Comparison of ENCODE assay signal across 11 cellular contexts in the genomic region with DNA sequence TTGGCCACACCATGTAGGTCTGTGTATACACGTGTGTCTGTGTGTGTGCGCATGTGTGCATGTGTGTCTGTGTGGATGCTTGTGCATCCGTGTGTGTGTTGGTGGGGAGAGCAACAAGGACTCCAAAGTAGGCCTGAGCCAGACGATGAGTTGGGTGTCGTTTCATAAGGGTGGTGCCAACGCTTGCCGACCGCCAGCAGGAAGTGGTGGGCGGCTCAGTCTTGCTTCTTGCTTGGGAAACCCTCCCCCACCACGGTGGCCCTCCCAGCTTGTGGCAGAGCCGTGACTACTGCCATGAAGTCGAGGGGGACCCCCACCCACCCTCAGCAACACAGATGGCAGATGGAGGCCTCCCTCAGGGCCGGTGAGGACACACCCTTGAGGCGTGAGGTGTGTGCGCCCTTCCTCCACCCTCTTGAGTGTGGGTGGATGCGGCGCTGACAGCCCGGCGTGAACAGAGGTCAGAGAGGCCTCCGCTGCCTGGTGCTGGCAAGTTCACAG. TPM values are rescaled to one million over a fixed set of nuclear protein-coding genes. Genes with fewer than 3 reads are reported as not detected.
A peak's percentile ranks its signal among the peaks of the same experiment; 100 is the strongest.
DNase-seq lines count a peak whose midpoint lies in the region; ATAC-seq and TF ChIP-seq lines count a peak whose summit lies in the region.
"Had no signal": no experiment of that assay in that cellular context is flagged by ENCODE, and none has a peak within 500 bp of the region (broad histone marks: within the 10 kb centered on the region; RNA-seq: fewer than 3 reads in every experiment).

No MANE protein-coding gene starts in this region.

- H3K27me3 ChIP-seq in spleen (replicated peaks in 1 of 7) (no peaks in the 10 kb centered on the region), upper lobe of left lung (no peaks in the 10 kb centered on the region)

- no peaks in the 10 kb centered on the region for H3K9me3 ChIP-seq in spleen
- no peaks in the 10 kb centered on the region for H3K9me3 ChIP-seq in upper lobe of left lung

- TF ChIP-seq CTCF in spleen (IDR thresholded peaks at IDR 0.05 in 8 of 11, conservative IDR thresholded peaks at IDR 0.05 in 3 of 11) (no peak), upper lobe of left lung (IDR thresholded peaks at IDR 0.05) (no peak)

- H3K36me3 ChIP-seq in spleen, result no peaks in the 10 kb centered on the region
- H3K36me3 ChIP-seq in upper lobe of left lung, result no peaks in the 10 kb centered on the region

- ATAC-seq in upper lobe of left lung (ENCODE audit: low FRiP score in 2 of 2), result peak in 1 of 2 donors; percentile 55

- no peak for TF ChIP-seq EP300 in upper lobe of left lung (IDR thresholded peaks at IDR 0.05)

- 24 to 63% (median 41%) methylated on average over 10 to 20 of the region's 20 CpGs for WGBS in spleen, 5 donors
- 64 to 66% methylated on average over 9 to 20 of the region's 20 CpGs for WGBS in upper lobe of left lung, 2 donors

- intact Hi-C loops in spleen (cut with DNase I; ENCODE audit: low total_unique reads), result no loop called here

- TF ChIP-seq POLR2A in spleen (IDR thresholded peaks at IDR 0.05) (no peak), upper lobe of left lung (IDR thresholded peaks at IDR 0.05) (no peak)

- H3K27ac ChIP-seq in spleen (peak overlapping the region; percentile 6 to 88 (median 63)), upper lobe of left lung (peak overlapping the region in 1 of 4 donors; percentile 35)

- peak overlapping the region in 1 of 8 donors; percentile 39 for H3K4me3 ChIP-seq in spleen
- H3K4me3 ChIP-seq in upper lobe of left lung, result no peak overlapping the region

- DNase-seq in NCI-H2227 (lab: John Stamatoyannopoulos, UW; ENCODE audit: unreplicated experiment), result peak; percentile 31
- no peak for DNase-seq in NCI-H2227 treated with DMSO at 0.1 percent for 48 hours (lab: John Stamatoyannopoulos, UW)
- peak; percentile 75 for DNase-seq in activated T-helper 9 cell treated with anti-CD3 and anti-CD28 coated beads, Interleukin-2, amount 50 U/mL, for 16 hours (ENCODE audit: low read depth)
- peak; percentile 92 for DNase-seq in spleen
- DNase-seq in upper lobe of left lung, result peak; percentile 51 to 70
- DNase-seq in RPMI8226, result no peak
- no peak for DNase-seq in AG08395 (ENCODE audit: low spot score)
- DNase-seq in NCI-H1436 (lab: John Stamatoyannopoulos, UW), result no peak
- DNase-seq: hippocampal formation had no signal

- H3K4me1 ChIP-seq in spleen (peaks cover 0 to 42% (median 17%) of the 10 kb centered on the region in 6 donors), upper lobe of left lung (no peaks in the 10 kb centered on the region)

RNA-seq across cellular contexts. Expression of a gene that starts 17.5 kb away (rescaled TPM):
- total RNA-seq in spleen, result 1 to 10 TPM; 1.0 to 2.8 (median 2.1) TPM
- polyA plus RNA-seq in spleen, result under 1 TPM; 0.30 to 0.70 (median 0.46) TPM
- 1 to 10 TPM; 1.1 to 4.2 (median 2.1) TPM for total RNA-seq in upper lobe of left lung

RNA-seq across cellular contexts. Expression of a gene that starts 53.4 kb away (rescaled TPM):
- total RNA-seq in spleen, result 10 to 100 TPM in 2 of 7 donors, 1 to 10 TPM in 3, under 1 TPM in 1, not detected in 1; 0.36 to 12.5 (median 6.0) TPM
- 1 to 10 TPM in 1 of 3 donors, under 1 TPM in 2; 0.58 to 1.0 (median 0.59) TPM for polyA plus RNA-seq in spleen
- 1 to 10 TPM in 2 of 6 donors, not detected in 4; 1.6 to 3.3 TPM for total RNA-seq in upper lobe of left lung
- total RNA-seq: A172, pulmonary artery endothelial cell had no signal

Comparison
In these comparisons a context has a peak if more than half of its experiments do, and no peak if none do; other contexts are left out.
1. DNase-seq: peak in NCI-H2227 (single experiment), activated T-helper 9 cell treated with anti-CD3 and anti-CD28 coated beads, Interleukin-2, amount 50 U/mL, for 16 hours (single experiment), spleen (single experiment) and upper lobe of left lung (2 of 2); none in NCI-H2227 treated with DMSO at 0.1 percent for 48 hours (single experiment), RPMI8226 (single experiment), AG08395 (single experiment) and NCI-H1436 (single experiment).